In genomic region chr6:29797120-29797519, GRCh38 we compare ENCODE assay signal across 1 cellular context.
A peak's percentile ranks its signal among the peaks of the same experiment; 100 is the strongest.
TF ChIP-seq lines count a peak whose summit lies in the region.

No MANE protein-coding gene starts in this region.

TF ChIP-seq in HCT116, 20 proteins besides CTCF, POLR2A, EP300 and RAD21 (continued from another document):
- TF ChIP-seq SRF (IDR thresholded peaks at IDR 0.05; ENCODE audit: low read depth), result no peak
- TF ChIP-seq FOSL1 (IDR thresholded peaks at IDR 0.05; ENCODE audit: low read depth), result peak; percentile 32; the same call in 1 of the 2 replicates
- TF ChIP-seq EZH2 (IDR thresholded peaks at IDR 0.05), result no peak
- TF ChIP-seq SIN3A (IDR thresholded peaks at IDR 0.05; ENCODE audit: low read depth), result no peak
- TF ChIP-seq ATF3 (IDR thresholded peaks at IDR 0.05), result no peak
- no peak for TF ChIP-seq TCF7L2 (IDR thresholded peaks at IDR 0.05; ENCODE audit: borderline replicate concordance, extremely low read depth, insufficient read depth, insufficient read length)
